Comparison of ENCODE assay signal across 8 cellular contexts in genomic region chr15:67125589-67126502, GRCh38.
A peak's percentile ranks its signal among the peaks of the same experiment; 100 is the strongest.
DNase-seq lines count a peak whose midpoint lies in the region; ATAC-seq and TF ChIP-seq lines count a peak whose summit lies in the region.

No MANE protein-coding gene starts in this region.

- H3K9me3 ChIP-seq in PC-9 (ENCODE audit: insufficient read depth, low read depth) = no peaks in the 10 kb centered on the region
- no peaks in the 10 kb centered on the region for H3K9me3 ChIP-seq in endodermal cell (ENCODE audit: control insufficient read depth, low read length)

- H3K27me3 ChIP-seq in PC-9 (ENCODE audit: insufficient read depth, low read depth) = no peaks in the 10 kb centered on the region
- no peaks in the 10 kb centered on the region for H3K27me3 ChIP-seq in endodermal cell (ENCODE audit: control insufficient read depth, insufficient read depth, low read length, poor library complexity, severe bottlenecking)

- no peak overlapping the region for H2AFZ ChIP-seq in PC-9

- H3K4me1 Mint-ChIP-seq in endodermal cell = peaks cover 29% of the 10 kb centered on the region
- H3K4me1 Mint-ChIP-seq in nephron = peaks cover 85% of the 10 kb centered on the region

- H3K79me2 ChIP-seq in PC-9 (ENCODE audit: low read depth) = peaks cover 91% of the 10 kb centered on the region

- H3F3A ChIP-seq in PC-9 (ENCODE audit: insufficient read depth, low read depth) = peaks cover 75% of the 10 kb centered on the region

- 92 to 97% methylated on average over 15 to 20 of the region's 20 CpGs for WGBS in endodermal cell (ENCODE audit: insufficient coverage in 1 of 2, insufficient read length in 1 of 2), 2 experiments

- H3K36me3 ChIP-seq in PC-9 (ENCODE audit: low read depth) (peaks cover 24% of the 10 kb centered on the region), endodermal cell (ENCODE audit: control insufficient read depth, insufficient read depth, low read length) (peaks cover 3% of the 10 kb centered on the region)

- intact Hi-C loops in PC-9 (cut with micrococcal nuclease; ENCODE audit: unreplicated experiment) = loop anchor here (1.0 to 10.0 kb wide), 7 partner anchors 19 to 709 kb away; partner anchors contain the start of gene SMAD3

- H3K4me3 Mint-ChIP-seq in endodermal cell = no peak overlapping the region
- peak overlapping the region; percentile 15 to 78 (median 66) for H3K4me3 Mint-ChIP-seq in nephron

- H3K36me3 Mint-ChIP-seq in endodermal cell (ENCODE audit: low read depth) = no peaks in the 10 kb centered on the region
- peaks cover 5% of the 10 kb centered on the region for H3K36me3 Mint-ChIP-seq in nephron (ENCODE audit: low read depth)

- H3K4me3 ChIP-seq in PC-9 (peak overlapping the region; percentile 74), endodermal cell (ENCODE audit: low read length) (no peak overlapping the region)

- ATAC-seq in HG02678 (IDR thresholded peaks at IDR 0.05; ENCODE audit: unreplicated experiment) (no peak), HG03097 (IDR thresholded peaks at IDR 0.05; ENCODE audit: low FRiP score, unreplicated experiment) (no peak)

- TF ChIP-seq CTCF in PC-9 (conservative IDR thresholded peaks at IDR 0.05) = no peak
- no peak for TF ChIP-seq CTCF in endodermal cell (conservative IDR thresholded peaks at IDR 0.05)
- no peak for TF ChIP-seq CTCF in nephron (IDR thresholded peaks at IDR 0.05; ENCODE audit: unreplicated experiment in 3 of 3)

- H3K27ac Mint-ChIP-seq in endodermal cell (no peak overlapping the region), nephron (peak overlapping the region; percentile 90 to 98 (median 91))

- POLR2A ChIA-PET in PC-9 (lab: Charles Lee; ENCODE audit: unreplicated experiment) = interaction anchor here (0.5 to 1.3 kb wide), 9 partner anchors 11 to 129 kb away, joined by 3 to 12 read pairs (median 7); partner anchors contain the start of genes AAGAB and IQCH

- H3K4me2 ChIP-seq in PC-9 = peak overlapping the region; percentile 94

- DNase-seq in EH (ENCODE audit: low read depth) (peak; percentile 99), PC-9 (peak; percentile 83 to 93), endodermal cell (no peak), retina (no peak)
- no peak for DNase-seq in stimulated activated CD4-positive, alpha-beta T cell treated with anti-CD3 and anti-CD28 coated beads, Interleukin-2, amount 100 ng/mL, for 48 hours

- CTCF ChIA-PET in PC-9 (lab: Charles Lee) = interaction anchor here (0.5 kb wide), 1 partner anchor 38 kb away, joined by 4 read pairs; no protein-coding TSS in a partner anchor

- H3K27ac ChIP-seq in PC-9 (peak overlapping the region; percentile 98), endodermal cell (ENCODE audit: low read depth, low read length) (peak overlapping the region; percentile 32)

- TSS peak; percentile 60 for BruUV-seq in PC-9 (replicated peaks; lab: Mats Ljungman, UMichigan)

- no peaks in the 10 kb centered on the region for H3K9me3 Mint-ChIP-seq in endodermal cell
- H3K9me3 Mint-ChIP-seq in nephron = no peaks in the 10 kb centered on the region

- H3K9ac ChIP-seq in endodermal cell (ENCODE audit: extremely low read depth, low read length, poor library complexity, severe bottlenecking) = no peak overlapping the region

- H3K27me3 Mint-ChIP-seq in endodermal cell (ENCODE audit: insufficient read depth) = peaks cover 3% of the 10 kb centered on the region
- no peaks in the 10 kb centered on the region for H3K27me3 Mint-ChIP-seq in nephron (ENCODE audit: low read depth)

- peaks cover 80% of the 10 kb centered on the region for H3K4me1 ChIP-seq in PC-9 (replicated peaks; ENCODE audit: insufficient read depth)
- peaks cover 11% of the 10 kb centered on the region for H3K4me1 ChIP-seq in endodermal cell (ENCODE audit: control insufficient read depth, insufficient read depth, low read length)

- no peaks in the 10 kb centered on the region; the same call in 1 of the 2 replicates for H4K20me1 ChIP-seq in PC-9 (ENCODE audit: insufficient read depth)

- no peaks in the 10 kb centered on the region for H3K9me2 ChIP-seq in PC-9 (ENCODE audit: insufficient read depth)

Comparison
In these comparisons a context has a peak if more than half of its experiments do, and no peak if none do; other contexts are left out.
1. DNase-seq: peak in EH (single experiment) and PC-9 (2 of 2); none in endodermal cell (single experiment), stimulated activated CD4-positive, alpha-beta T cell treated with anti-CD3 and anti-CD28 coated beads, Interleukin-2, amount 100 ng/mL, for 48 hours (0 of 2) and retina (single experiment).